ENCODE assay signal across 9 cellular contexts in the genomic region with DNA sequence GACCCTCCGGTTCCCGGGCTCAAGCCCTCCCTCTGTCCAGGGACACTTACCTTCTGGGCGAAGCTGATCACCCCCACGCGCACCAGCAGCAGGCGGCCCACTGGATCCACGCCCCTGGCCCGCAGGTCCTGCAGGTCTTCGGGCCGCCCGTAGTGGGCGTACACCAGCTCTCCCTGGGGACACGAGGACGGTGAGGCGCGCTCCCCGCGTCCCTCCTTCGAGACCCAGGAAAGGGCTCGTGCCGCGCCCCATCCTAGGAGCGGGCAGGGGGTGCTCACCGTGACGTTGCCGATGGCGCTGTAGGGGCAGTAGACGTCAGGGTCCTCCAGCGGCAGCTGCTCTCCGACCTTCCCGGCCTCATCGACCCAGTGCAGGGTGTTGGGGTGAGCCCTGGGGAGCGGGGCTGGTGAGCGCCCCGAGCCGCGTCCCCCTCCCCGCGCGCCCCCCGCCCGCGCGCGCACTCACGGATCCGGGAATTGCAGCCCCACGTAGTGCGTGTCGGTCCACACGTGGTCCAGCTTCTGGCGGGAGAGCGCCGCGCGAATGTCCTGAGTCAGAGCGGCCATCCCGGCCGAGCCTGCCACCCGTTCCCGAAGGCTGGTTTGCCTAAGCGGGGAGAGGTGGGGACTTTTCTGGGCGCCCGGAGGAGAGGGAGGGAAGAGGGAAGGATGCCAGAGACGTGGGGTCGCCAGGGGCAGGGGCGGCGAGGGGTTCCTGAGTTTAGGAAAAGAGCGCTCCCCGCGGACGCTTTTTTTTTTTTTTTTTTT. TPM values are rescaled to one million over a fixed set of nuclear protein-coding genes. Genes with fewer than 3 reads are reported as not detected.
A peak's percentile ranks its signal among the peaks of the same experiment; 100 is the strongest.
DNase-seq lines count a peak whose midpoint lies in the region; ATAC-seq lines count a peak whose summit lies in the region.
"Had no signal": no experiment of that assay in that cellular context is flagged by ENCODE, and none has a peak within 500 bp of the region (broad histone marks: within the 10 kb centered on the region; RNA-seq: fewer than 3 reads in every experiment).

No MANE protein-coding gene starts in this region.

- DNase-seq in GDM1 (lab: John Stamatoyannopoulos, UW) (peak; percentile 42), SK-N-DZ (ENCODE audit: low spot score) (peak; percentile 55), A172 (ENCODE audit: low spot score) (no peak), glomerular visceral epithelial cell (ENCODE audit: extremely low spot score) (no peak)
- peak; percentile 72 for DNase-seq in activated naive CD8-positive, alpha-beta T cell treated with anti-CD3 and anti-CD28 coated beads for 36 hours
- peak in 2 of 3 donors; percentile 31 to 54 for DNase-seq in stimulated activated CD4-positive, alpha-beta T cell treated with anti-CD3 and anti-CD28 coated beads, Interleukin-12 subunit alpha, Interleukin-12 subunit beta, amount 100 ng/mL, for 48 hours (ENCODE audit: low read depth in 2 of 3, low spot score in 1 of 3)

- H3K4me3 ChIP-seq in iPS-18a (ENCODE audit: low read length), result peak overlapping the region; percentile 62

- H3K27me3 Mint-ChIP-seq in activated naive CD8-positive, alpha-beta T cell treated with anti-CD3 and anti-CD28 coated beads for 36 hours, result peaks cover 16% of the 10 kb centered on the region

- H3K9me3 ChIP-seq in iPS-18a (ENCODE audit: control insufficient read depth, low read depth, low read length), result no peaks in the 10 kb centered on the region

- no peaks in the 10 kb centered on the region for H3K9me3 Mint-ChIP-seq in activated naive CD8-positive, alpha-beta T cell treated with anti-CD3 and anti-CD28 coated beads for 36 hours

- peaks cover 16% of the 10 kb centered on the region for H3K36me3 Mint-ChIP-seq in activated naive CD8-positive, alpha-beta T cell treated with anti-CD3 and anti-CD28 coated beads for 36 hours

- peak overlapping the region; percentile 50 for H3K9ac ChIP-seq in iPS-18a (ENCODE audit: low read length)

- H3K4me1 Mint-ChIP-seq in activated naive CD8-positive, alpha-beta T cell treated with anti-CD3 and anti-CD28 coated beads for 36 hours, result peaks cover 11% of the 10 kb centered on the region

- H3K36me3 ChIP-seq in iPS-18a (ENCODE audit: control insufficient read depth, low read depth, low read length), result no peaks in the 10 kb centered on the region

- H3K27ac Mint-ChIP-seq in activated naive CD8-positive, alpha-beta T cell treated with anti-CD3 and anti-CD28 coated beads for 36 hours, result peak overlapping the region; percentile 91

- no peaks in the 10 kb centered on the region for H3K4me1 ChIP-seq in iPS-18a (ENCODE audit: control insufficient read depth, low read depth, low read length)

- peak overlapping the region; percentile 88 for H3K4me3 Mint-ChIP-seq in activated naive CD8-positive, alpha-beta T cell treated with anti-CD3 and anti-CD28 coated beads for 36 hours

- peak; percentile 48 for ATAC-seq in HG03045 (IDR thresholded peaks at IDR 0.05; ENCODE audit: unreplicated experiment)

- H3K27me3 ChIP-seq in iPS-18a (ENCODE audit: control insufficient read depth, insufficient read depth, low read length), result peaks cover 19% of the 10 kb centered on the region

- H3K27ac ChIP-seq in iPS-18a (ENCODE audit: low read length), result no peak overlapping the region

RNA-seq across cellular contexts. Expression of a gene that starts 8.2 kb away (rescaled TPM):
- polyA plus RNA-seq in SK-N-DZ (2014; cell fraction: cytosol; rRNA removed), result 2.6 and 4.2 TPM in 2 replicates
- polyA plus RNA-seq in SK-N-DZ (2014; cell fraction: nucleus; rRNA removed), result 8.2 and 11.3 TPM in 2 replicates
- 10 to 100 TPM; 10.9 to 11.1 TPM for total RNA-seq in activated naive CD8-positive, alpha-beta T cell treated with anti-CD3 and anti-CD28 coated beads for 36 hours
- not detected in 2 replicates for total RNA-seq in A172 (2014; rRNA removed; shearing (Covaris generic))

RNA-seq across cellular contexts. Expression of a gene that starts 20.8 kb away (rescaled TPM):
- polyA plus RNA-seq in SK-N-DZ (2014; cell fraction: cytosol; rRNA removed), result 19.6 and 22.9 TPM in 2 replicates
- 24.3 and 27.8 TPM in 2 replicates for polyA plus RNA-seq in SK-N-DZ (2014; cell fraction: nucleus; rRNA removed)
- 10 to 100 TPM in 1 of 2 experiments, 1 to 10 TPM in 1; 9.7 to 10.0 TPM for total RNA-seq in activated naive CD8-positive, alpha-beta T cell treated with anti-CD3 and anti-CD28 coated beads for 36 hours
- 6.9 and 19.3 TPM in 2 replicates for total RNA-seq in A172 (2014; rRNA removed; shearing (Covaris generic))

RNA-seq across cellular contexts. Expression of a gene that starts 23.1 kb away (rescaled TPM):
- 90.5 and 90.6 TPM in 2 replicates for polyA plus RNA-seq in SK-N-DZ (2014; cell fraction: cytosol; rRNA removed)
- polyA plus RNA-seq in SK-N-DZ (2014; cell fraction: nucleus; rRNA removed), result 60.4 and 76.0 TPM in 2 replicates
- total RNA-seq in activated naive CD8-positive, alpha-beta T cell treated with anti-CD3 and anti-CD28 coated beads for 36 hours, result not detected
- total RNA-seq in A172 (2014; rRNA removed; shearing (Covaris generic)), result not detected in 2 replicates
- total RNA-seq: dermis microvascular lymphatic vessel endothelial cell had no signal

RNA-seq across cellular contexts. Expression of a gene that starts 31.0 kb away (rescaled TPM):
- polyA plus RNA-seq in SK-N-DZ (2014; cell fraction: cytosol; rRNA removed), result 148 and 210 TPM in 2 replicates
- polyA plus RNA-seq in SK-N-DZ (2014; cell fraction: nucleus; rRNA removed), result 689 and 724 TPM in 2 replicates
- total RNA-seq in activated naive CD8-positive, alpha-beta T cell treated with anti-CD3 and anti-CD28 coated beads for 36 hours, result 1 to 10 TPM; 4.0 TPM
- total RNA-seq in A172 (2014; rRNA removed; shearing (Covaris generic)), result 18.0 and 38.9 TPM in 2 replicates

RNA-seq across cellular contexts. Expression of a gene that starts 40.4 kb away (rescaled TPM):
- 177 and 226 TPM in 2 replicates for polyA plus RNA-seq in SK-N-DZ (2014; cell fraction: cytosol; rRNA removed)
- polyA plus RNA-seq in SK-N-DZ (2014; cell fraction: nucleus; rRNA removed), result 143 and 155 TPM in 2 replicates
- 100 to 1,000 TPM; 200 to 202 TPM for total RNA-seq in activated naive CD8-positive, alpha-beta T cell treated with anti-CD3 and anti-CD28 coated beads for 36 hours
- 94.3 and 104 TPM in 2 replicates for total RNA-seq in A172 (2014; rRNA removed; shearing (Covaris generic))

Comparison
In these comparisons a context has a peak if more than half of its experiments do, and no peak if none do; other contexts are left out.
1. DNase-seq: peak in GDM1 (single experiment), SK-N-DZ (single experiment), activated naive CD8-positive, alpha-beta T cell treated with anti-CD3 and anti-CD28 coated beads for 36 hours (single experiment) and stimulated activated CD4-positive, alpha-beta T cell treated with anti-CD3 and anti-CD28 coated beads, Interleukin-12 subunit alpha, Interleukin-12 subunit beta, amount 100 ng/mL, for 48 hours (2 of 3); none in A172 (single experiment) and glomerular visceral epithelial cell (single experiment).
2. RNA of a gene that starts 8.2 kb away (total RNA-seq): 10.9 to 11.1 TPM in activated naive CD8-positive, alpha-beta T cell treated with anti-CD3 and anti-CD28 coated beads for 36 hours; not detected in A172; every median in the first group is over 10 times any median in the second.